Comparison of ENCODE assay signal across 25 cellular contexts in the genomic region with DNA sequence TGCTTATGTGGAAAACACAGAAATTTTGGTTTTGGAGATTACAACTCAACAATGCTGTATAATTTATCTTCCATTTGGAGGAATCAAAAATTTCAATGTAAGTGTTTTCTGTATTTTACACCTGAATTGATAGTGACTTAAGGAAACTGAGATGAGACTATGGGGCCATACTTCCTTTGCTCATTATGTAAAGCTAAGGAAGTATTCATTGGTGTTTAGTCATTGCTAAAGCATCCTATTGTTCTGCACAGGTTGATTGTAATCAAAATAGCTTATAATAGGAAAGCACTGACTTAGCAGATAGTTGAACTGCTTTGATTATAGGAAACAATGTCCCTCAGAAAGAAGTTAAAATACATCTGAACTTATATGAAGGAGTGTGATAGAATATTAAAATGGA.
"Had no signal": no experiment of that assay in that cellular context is flagged by ENCODE, and none has a peak within 500 bp of the region (broad histone marks: within the 10 kb centered on the region; RNA-seq: fewer than 3 reads in every experiment).

No MANE protein-coding gene starts in this region.

- H3K4me1 Mint-ChIP-seq: naive B cell; nephron; neural progenitor cell; stimulated activated effector memory CD8-positive, alpha-beta T cell treated with anti-CD3 and anti-CD28 coated beads, Interleukin-12 subunit alpha, Interleukin-12 subunit beta, amount 100 ng/mL, for 72 hours had no signal

- H3K27me3 ChIP-seq: dorsolateral prefrontal cortex, esophagus squamous epithelium, neural progenitor cell, right atrium auricular region, stomach, thyroid gland, vagina had no signal

- DNase-seq: dorsolateral prefrontal cortex; effector CD4-positive, alpha-beta T cell; erythroblast; esophagus squamous epithelium; hypothalamus; left ventricle myocardium superior; lower lobe of right lung; mucosa of descending colon; naive B cell; stimulated activated CD4-positive, alpha-beta T cell treated with anti-CD3 and anti-CD28 coated beads, Interleukin-2, amount 100 ng/mL, for 24 hours; stimulated activated CD4-positive, alpha-beta T cell treated with anti-CD3 and anti-CD28 coated beads, Interleukin-4, amount 100 ng/mL, for 24 hours; stimulated activated naive CD4-positive, alpha-beta T cell treated with Interleukin-2 at 50 U/mL for 16 hours; stomach; thyroid gland; trophoblast cell had no signal

- H3K9me3 ChIP-seq: esophagus squamous epithelium, lower lobe of right lung, mucosa of descending colon, right atrium auricular region, stomach, thyroid gland, vagina had no signal

- H3K27me3 Mint-ChIP-seq: naive B cell, progenitor cell of endocrine pancreas had no signal

- ATAC-seq: left ventricle myocardium superior; lower lobe of right lung; mucosa of descending colon; sciatic nerve; stimulated activated effector memory CD8-positive, alpha-beta T cell treated with anti-CD3 and anti-CD28 coated beads, Interleukin-12 subunit alpha, Interleukin-12 subunit beta, amount 100 ng/mL, for 72 hours had no signal

- H3K27ac ChIP-seq: dorsolateral prefrontal cortex, esophagus squamous epithelium, lower lobe of right lung, neural progenitor cell, parathyroid adenoma, right atrium auricular region, stomach, thyroid gland, vagina had no signal

- H3K9me3 Mint-ChIP-seq: nephron; neural progenitor cell; stimulated activated effector memory CD8-positive, alpha-beta T cell treated with anti-CD3 and anti-CD28 coated beads, Interleukin-12 subunit alpha, Interleukin-12 subunit beta, amount 100 ng/mL, for 72 hours had no signal

- H3K4me2 ChIP-seq: neural progenitor cell had no signal

- H2AFZ ChIP-seq: neural progenitor cell, parathyroid adenoma had no signal

- H3K79me2 ChIP-seq: parathyroid adenoma had no signal

- H3K36me3 ChIP-seq: esophagus squamous epithelium, lower lobe of right lung, neural progenitor cell, right atrium auricular region, stomach, thyroid gland, vagina had no signal

- H3K36me3 Mint-ChIP-seq: naive B cell; neural progenitor cell; stimulated activated effector memory CD8-positive, alpha-beta T cell treated with anti-CD3 and anti-CD28 coated beads, Interleukin-12 subunit alpha, Interleukin-12 subunit beta, amount 100 ng/mL, for 72 hours had no signal

- H3K4me3 Mint-ChIP-seq: naive B cell; nephron; neural progenitor cell; stimulated activated effector memory CD8-positive, alpha-beta T cell treated with anti-CD3 and anti-CD28 coated beads, Interleukin-12 subunit alpha, Interleukin-12 subunit beta, amount 100 ng/mL, for 72 hours had no signal

- H3K4me1 ChIP-seq: esophagus squamous epithelium, lower lobe of right lung, neural progenitor cell, parathyroid adenoma, right atrium auricular region, stomach, thyroid gland, vagina had no signal

- H3K27ac Mint-ChIP-seq: naive B cell; nephron; neural progenitor cell; progenitor cell of endocrine pancreas; stimulated activated effector memory CD8-positive, alpha-beta T cell treated with anti-CD3 and anti-CD28 coated beads, Interleukin-12 subunit alpha, Interleukin-12 subunit beta, amount 100 ng/mL, for 72 hours had no signal

- FAIRE-seq: colon, keratinocyte had no signal

- H3K4me3 ChIP-seq: dorsolateral prefrontal cortex, esophagus squamous epithelium, lower lobe of right lung, mucosa of descending colon, neural progenitor cell, right atrium auricular region, stomach, thyroid gland, vagina had no signal

- H3K9ac ChIP-seq: neural progenitor cell, parathyroid adenoma had no signal
